ENCODE assay signal across 9 cellular contexts in the genomic region with DNA sequence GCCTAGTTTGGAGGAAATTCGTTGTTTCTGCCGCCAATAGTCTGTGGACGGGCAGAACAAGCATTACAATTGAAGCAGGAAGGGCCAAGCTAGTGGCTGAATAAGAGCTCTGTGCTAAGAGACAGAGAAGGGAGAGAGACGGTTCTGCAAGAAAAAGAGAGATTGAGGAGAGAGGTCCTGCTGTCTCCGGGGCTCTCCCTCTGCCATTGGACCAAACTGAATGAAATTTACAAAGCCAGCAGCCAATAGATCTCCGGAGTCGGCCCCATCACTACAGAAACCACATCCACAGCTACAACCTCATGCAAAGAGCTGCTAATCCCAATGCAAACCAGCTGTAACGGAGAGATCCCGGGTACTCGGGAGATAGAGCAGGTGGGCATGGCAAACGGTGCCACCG. TPM values are rescaled to one million over a fixed set of nuclear protein-coding genes. Genes with fewer than 3 reads are reported as not detected.
DNase-seq lines count a peak whose midpoint lies in the region; ATAC-seq, FAIRE-seq and TF ChIP-seq lines count a peak whose summit lies in the region.
"Had no signal": no experiment of that assay in that cellular context is flagged by ENCODE, and none has a peak within 500 bp of the region (broad histone marks: within the 10 kb centered on the region; RNA-seq: fewer than 3 reads in every experiment).

A gene (minus strand): TSS at position 148 of the 400 bp plus-strand sequence. CDS start 77,401 bp downstream, outside the sequence.

- FAIRE-seq in urothelium cell line (lab: Jason Lieb, UNC), result no peak

- DNase-seq in breast epithelium (ENCODE audit: low spot score in 2 of 2) (no peak), islet precursor cell (peak; percentile 50), urothelium cell line (ENCODE audit: low spot score) (no peak)

- ATAC-seq in HG02870 (IDR thresholded peaks at IDR 0.05; ENCODE audit: unreplicated experiment) (no peak), HG03520 (IDR thresholded peaks at IDR 0.05; ENCODE audit: unreplicated experiment) (no peak), GM21447 (IDR thresholded peaks at IDR 0.05; ENCODE audit: unreplicated experiment) (no peak)

- H3K36me3 ChIP-seq in Loucy (ENCODE audit: insufficient read depth, low read length) (no peaks in the 10 kb centered on the region), breast epithelium (no peaks in the 10 kb centered on the region), subcutaneous abdominal adipose tissue (ENCODE audit: control insufficient read depth in 5 of 5, insufficient read depth in 5 of 5, low read length in 5 of 5) (no peaks in the 10 kb centered on the region)
- H3K36me3 ChIP-seq: neutrophil had no signal

- H3K9me3 ChIP-seq in Loucy (ENCODE audit: insufficient read depth, low read depth, low read length), result no peaks in the 10 kb centered on the region
- H3K9me3 ChIP-seq in breast epithelium, result no peaks in the 10 kb centered on the region
- no peaks in the 10 kb centered on the region for H3K9me3 ChIP-seq in subcutaneous abdominal adipose tissue (ENCODE audit: control insufficient read depth in 5 of 5, low read length in 5 of 5)
- H3K9me3 ChIP-seq: neutrophil had no signal

- H3K27ac ChIP-seq in breast epithelium (no peak within 1 kb of the TSS), subcutaneous abdominal adipose tissue (ENCODE audit: low read depth, low read length) (no peak within 1 kb of the TSS)
- H3K27ac ChIP-seq: neutrophil had no signal

- no peaks in the 10 kb centered on the region for H3K27me3 ChIP-seq in Loucy (ENCODE audit: insufficient read depth, low read length, poor library complexity, severe bottlenecking)
- peaks cover 0 to 36% of the 10 kb centered on the region in 2 donors for H3K27me3 ChIP-seq in breast epithelium
- peaks cover 9 to 35% (median 25%) of the 10 kb centered on the region in 5 donors for H3K27me3 ChIP-seq in subcutaneous abdominal adipose tissue (ENCODE audit: control insufficient read depth in 5 of 5, insufficient read depth in 4 of 5, low read length in 5 of 5)

- no peaks in the 10 kb centered on the region for H3F3A ChIP-seq in Loucy (ENCODE audit: low read depth)

- no peak for TF ChIP-seq POLR2A in breast epithelium (IDR thresholded peaks at IDR 0.05)

- peak within 1 kb of the TSS; percentile 36; the same call in 1 of the 2 replicates for H2AFZ ChIP-seq in Loucy (ENCODE audit: low read length)

- H3K9ac ChIP-seq in Loucy (ENCODE audit: low read depth, low read length, poor library complexity, severe bottlenecking) (peak within 1 kb of the TSS; percentile 80), subcutaneous abdominal adipose tissue (ENCODE audit: low read length in 5 of 5) (no peak within 1 kb of the TSS)

- H3K4me1 ChIP-seq in Loucy (ENCODE audit: insufficient read depth, low read length, poor library complexity, severe bottlenecking), result peaks cover 3% of the 10 kb centered on the region
- peaks cover 0 to 6% of the 10 kb centered on the region in 2 donors for H3K4me1 ChIP-seq in breast epithelium
- peaks cover 0 to 12% (median 5%) of the 10 kb centered on the region in 5 donors for H3K4me1 ChIP-seq in subcutaneous abdominal adipose tissue (ENCODE audit: control insufficient read depth in 5 of 5, insufficient read depth in 5 of 5, low read length in 5 of 5)

- intact Hi-C loops in breast epithelium (cut with DNase I; ENCODE audit: low total_unique reads), result no loop called here

- no peaks in the 10 kb centered on the region for H4K20me1 ChIP-seq in Loucy (ENCODE audit: insufficient read depth, low read length, poor library complexity, severe bottlenecking)

- TF ChIP-seq CTCF in Loucy (conservative IDR thresholded peaks at IDR 0.05; ENCODE audit: low read length) (no peak), breast epithelium (IDR thresholded peaks at IDR 0.05) (no peak)

- H3K4me3 ChIP-seq in Loucy (ENCODE audit: low read length, poor library complexity, severe bottlenecking), result peak within 1 kb of the TSS; percentile 85
- H3K4me3 ChIP-seq in breast epithelium, result peak within 1 kb of the TSS in 2 of 3 donors; percentile 54 to 61
- peak within 1 kb of the TSS in 3 of 5 donors; percentile 54 to 65 (median 62) for H3K4me3 ChIP-seq in subcutaneous abdominal adipose tissue (ENCODE audit: low read depth in 1 of 5, low read length in 5 of 5)

- H3K79me2 ChIP-seq in Loucy (ENCODE audit: insufficient read depth, low read length), result peaks cover 29% of the 10 kb centered on the region

- H3K9me2 ChIP-seq in Loucy (replicated peaks; ENCODE audit: low read depth, low read length), result no peaks in the 10 kb centered on the region

- peak within 1 kb of the TSS; percentile 83 for H3K4me2 ChIP-seq in Loucy (ENCODE audit: low read depth, low read length, poor library complexity, severe bottlenecking)

RNA-seq across cellular contexts. Expression of the gene that starts here (rescaled TPM):
- 1 to 10 TPM in 2 of 3 donors, under 1 TPM in 1; 0.64 to 8.6 (median 2.0) TPM for total RNA-seq in breast epithelium
